Comparison of ENCODE assay signal across 8 cellular contexts in genomic region chr19:34172661-34173144, GRCh38. TPM values are rescaled to one million over a fixed set of nuclear protein-coding genes. Genes with fewer than 3 reads are reported as not detected.
DNase-seq lines count a peak whose midpoint lies in the region; ATAC-seq and TF ChIP-seq lines count a peak whose summit lies in the region.

No MANE protein-coding gene starts in this region.

- peaks cover 22% of the 10 kb centered on the region for H3K4me1 Mint-ChIP-seq in Caco-2 (ENCODE audit: low read depth, unreplicated experiment)

- H3K4me1 ChIP-seq in Caco-2, result peaks cover 17% of the 10 kb centered on the region
- peaks cover 49% of the 10 kb centered on the region for H3K4me1 ChIP-seq in psoas muscle

- no peak for TF ChIP-seq CTCF in Caco-2 (IDR thresholded peaks at IDR 0.05; ENCODE audit: insufficient read depth in 1 of 2, low read depth in 1 of 2, low read length in 1 of 2, severe bottlenecking in 1 of 2, unreplicated experiment in 1 of 2)
- no peak for TF ChIP-seq CTCF in psoas muscle (IDR thresholded peaks at IDR 0.05)

- intact Hi-C loops in Caco-2 (cut with micrococcal nuclease; ENCODE audit: unreplicated experiment), result loop anchor here (1.0 to 2.0 kb wide), 2 partner anchors 38 to 48 kb away; no protein-coding TSS in a partner anchor
- intact Hi-C loops in cardiac septum (cut with DNase I), result loop anchor here (2.0 to 5.0 kb wide), 2 partner anchors 38 to 255 kb away; partner anchors contain the start of gene UBA2
- intact Hi-C loops in psoas muscle (cut with DNase I), result no loop called here

- CTCF ChIA-PET in Caco-2 (lab: Charles Lee), result interaction anchor here (0.8 kb wide), 1 partner anchor 33 kb away, joined by 3 read pairs; no protein-coding TSS in a partner anchor

- peaks cover 54% of the 10 kb centered on the region for H3K36me3 Mint-ChIP-seq in Caco-2 (ENCODE audit: insufficient read depth, unreplicated experiment)

- no peaks in the 10 kb centered on the region for H3K27me3 ChIP-seq in Caco-2 (replicated peaks; ENCODE audit: control insufficient read depth, insufficient read depth, low read length)
- no peaks in the 10 kb centered on the region for H3K27me3 ChIP-seq in psoas muscle (ENCODE audit: insufficient read depth in 3 of 3, low read length in 2 of 3)

- H3K27me3 Mint-ChIP-seq in Caco-2 (ENCODE audit: insufficient read depth, unreplicated experiment), result no peaks in the 10 kb centered on the region

- 0 to 1% (median 1%) methylated on average over 45 to 55 of the region's 55 CpGs for WGBS in psoas muscle, 3 donors

- no peaks in the 10 kb centered on the region for H3K9me3 Mint-ChIP-seq in Caco-2 (ENCODE audit: unreplicated experiment)

- peak; percentile 19 for ATAC-seq in GM19467 (IDR thresholded peaks at IDR 0.05; ENCODE audit: unreplicated experiment)
- peak; percentile 21 for ATAC-seq in HG03520 (IDR thresholded peaks at IDR 0.05; ENCODE audit: unreplicated experiment)
- peak; percentile 54 to 62 (median 60) for ATAC-seq in psoas muscle

- peak overlapping the region; percentile 97 for H3K4me3 Mint-ChIP-seq in Caco-2 (ENCODE audit: unreplicated experiment)

- peak overlapping the region; percentile 97 for H3K27ac ChIP-seq in psoas muscle

- POLR2A ChIA-PET in Caco-2 (lab: Charles Lee), result no interaction called here

- H3K4me3 ChIP-seq in Caco-2 (ENCODE audit: low read depth, low read length) (peak overlapping the region; percentile 100), psoas muscle (peak overlapping the region; percentile 99)

- no peaks in the 10 kb centered on the region for H3K36me3 ChIP-seq in Caco-2 (ENCODE audit: control insufficient read depth, insufficient read depth, low read length)
- no peaks in the 10 kb centered on the region for H3K36me3 ChIP-seq in psoas muscle (ENCODE audit: insufficient read depth in 1 of 2, low read depth in 1 of 2)

- peak overlapping the region; percentile 100 for H3K27ac Mint-ChIP-seq in Caco-2 (ENCODE audit: unreplicated experiment)

- H3K9me3 ChIP-seq in Caco-2, result no peaks in the 10 kb centered on the region
- H3K9me3 ChIP-seq in psoas muscle, result no peaks in the 10 kb centered on the region

- DNase-seq in Caco-2 (no peak), cardiac septum (ENCODE audit: low spot score) (peak; percentile 76), psoas muscle (peak in 1 of 2 donors; percentile 41), DMS79 (lab: John Stamatoyannopoulos, UW) (no peak), NCI-H2029 (lab: John Stamatoyannopoulos, UW) (no peak)
- peak; percentile 19 for DNase-seq in activated T-helper 9 cell treated with anti-CD3 and anti-CD28 coated beads, Interleukin-2, amount 50 U/mL, for 16 hours (ENCODE audit: low read depth)

- BruUV-seq in Caco-2 (replicated peaks; lab: Mats Ljungman, UMichigan), result no TSS peak

RNA-seq across cellular contexts. Expression of gene LSM14A, which starts 0.4 kb away (rescaled TPM):
- 228 and 233 TPM in 2 replicates for total RNA-seq in Caco-2 (2022)
- total RNA-seq in cardiac septum, result 69.5 TPM
- total RNA-seq in psoas muscle, result 100 to 1,000 TPM in 1 of 4 donors, 10 to 100 TPM in 3; 65.0 to 114 (median 83.1) TPM
- 100 to 1,000 TPM in 1 of 3 donors, 10 to 100 TPM in 2; 70.3 to 155 (median 87.5) TPM for polyA plus RNA-seq in psoas muscle

Comparison
In these comparisons a context has a peak if more than half of its experiments do, and no peak if none do; other contexts are left out.
1. DNase-seq: peak in activated T-helper 9 cell treated with anti-CD3 and anti-CD28 coated beads, Interleukin-2, amount 50 U/mL, for 16 hours (single experiment) and cardiac septum (single experiment); none in Caco-2 (0 of 2), DMS79 (single experiment) and NCI-H2029 (single experiment).
2. intact Hi-C loops: an anchor here in Caco-2 (1.0 to 2.0 kb wide) and cardiac septum (2.0 to 5.0 kb wide); none called in psoas muscle.
3. Peak in every context shown above with its lines, with median percentiles within 50 percentile points of each other: ATAC-seq.